15 cellular contexts compared by ENCODE assay signal in genomic region chr12:8781326-8781725, GRCh38. TPM values are rescaled to one million over a fixed set of nuclear protein-coding genes. Genes with fewer than 3 reads are reported as not detected.
"Had no signal": no experiment of that assay in that cellular context is flagged by ENCODE, and none has a peak within 500 bp of the region (broad histone marks: within the 10 kb centered on the region; RNA-seq: fewer than 3 reads in every experiment).

No MANE protein-coding gene starts in this region.

- H3K36me3 Mint-ChIP-seq: activated CD4-positive, alpha-beta memory T cell treated with anti-CD3 and anti-CD28 coated beads for 36 hours; activated naive CD8-positive, alpha-beta T cell treated with anti-CD3 and anti-CD28 coated beads, Interleukin-2, amount 10 ng/mL, durations not matched to agents 7 days and 5 days had no signal

- H3K9me3 ChIP-seq: gastrocnemius medialis, sigmoid colon, upper lobe of left lung had no signal

- H3K4me3 ChIP-seq: gastrocnemius medialis, sigmoid colon, upper lobe of left lung had no signal

- H3K27me3 Mint-ChIP-seq: activated CD4-positive, alpha-beta memory T cell treated with anti-CD3 and anti-CD28 coated beads for 36 hours; activated naive CD8-positive, alpha-beta T cell treated with anti-CD3 and anti-CD28 coated beads, Interleukin-2, amount 10 ng/mL, durations not matched to agents 7 days and 5 days; naive B cell had no signal

- H3K27me3 ChIP-seq: gastrocnemius medialis, sigmoid colon, upper lobe of left lung had no signal

- DNase-seq: activated CD4-positive, alpha-beta memory T cell treated with anti-CD3 and anti-CD28 coated beads for 36 hours; activated CD4-positive, CD25-positive, alpha-beta regulatory T cell treated with anti-CD3 and anti-CD28 coated beads, Interleukin-2, amount 50 U/mL, for 72 hours; activated gamma-delta T cell treated with Interleukin-2 at 50 U/mL for 16 hours; activated naive CD8-positive, alpha-beta T cell treated with anti-CD3 and anti-CD28 coated beads, Interleukin-2, amount 10 ng/mL, durations not matched to agents 7 days and 5 days; activated T-cell treated with anti-CD3 and anti-CD28 coated beads, Interleukin-2, amount 50 U/mL, for 48 hours; aorta; cortex of kidney; effector CD8-positive, alpha-beta T cell; gastrocnemius medialis; midbrain; naive B cell; sigmoid colon; T-helper 2 cell; upper lobe of left lung had no signal

- H3K4me3 Mint-ChIP-seq: activated CD4-positive, alpha-beta memory T cell treated with anti-CD3 and anti-CD28 coated beads for 36 hours; activated naive CD8-positive, alpha-beta T cell treated with anti-CD3 and anti-CD28 coated beads, Interleukin-2, amount 10 ng/mL, durations not matched to agents 7 days and 5 days; naive B cell had no signal

- H3K27ac Mint-ChIP-seq: activated CD4-positive, alpha-beta memory T cell treated with anti-CD3 and anti-CD28 coated beads for 36 hours; activated naive CD8-positive, alpha-beta T cell treated with anti-CD3 and anti-CD28 coated beads, Interleukin-2, amount 10 ng/mL, durations not matched to agents 7 days and 5 days had no signal

- H3K27ac ChIP-seq: gastrocnemius medialis, sigmoid colon, upper lobe of left lung had no signal

- H3K4me1 Mint-ChIP-seq: activated naive CD8-positive, alpha-beta T cell treated with anti-CD3 and anti-CD28 coated beads, Interleukin-2, amount 10 ng/mL, durations not matched to agents 7 days and 5 days; naive B cell had no signal

- H3K9me3 Mint-ChIP-seq: activated CD4-positive, alpha-beta memory T cell treated with anti-CD3 and anti-CD28 coated beads for 36 hours; activated naive CD8-positive, alpha-beta T cell treated with anti-CD3 and anti-CD28 coated beads, Interleukin-2, amount 10 ng/mL, durations not matched to agents 7 days and 5 days; naive B cell had no signal

RNA-seq across cellular contexts. Expression of gene A2ML1, which starts 41.1 kb away (rescaled TPM):
- total RNA-seq: activated CD4-positive, alpha-beta memory T cell treated with anti-CD3 and anti-CD28 coated beads for 36 hours; activated naive CD8-positive, alpha-beta T cell treated with anti-CD3 and anti-CD28 coated beads, Interleukin-2, amount 10 ng/mL, durations not matched to agents 7 days and 5 days; gastrocnemius medialis; posterior vena cava; sigmoid colon had no signal
